ENCODE assay signal across 28 cellular contexts in genomic region chr4:101655005-101655404, GRCh38.
"Had no signal": no experiment of that assay in that cellular context is flagged by ENCODE, and none has a peak within 500 bp of the region (broad histone marks: within the 10 kb centered on the region; RNA-seq: fewer than 3 reads in every experiment).

No MANE protein-coding gene starts in this region.

- H3K9me3 Mint-ChIP-seq: stimulated activated effector memory CD8-positive, alpha-beta T cell treated with anti-CD3 and anti-CD28 coated beads, Interleukin-12 subunit alpha, Interleukin-12 subunit beta, amount 100 ng/mL, for 72 hours; stimulated activated memory B cell treated with anti-CD40 and anti-IgM and Interleukin-4, amounts not matched to agents 10 μg/mL and 1 μg/mL and 100 μg/mL, for 72 hours; stimulated activated naive B cell treated with anti-CD40 and anti-IgM and Interleukin-4, amounts not matched to agents 10 μg/mL and 1 μg/mL and 100 μg/mL, for 72 hours; stimulated activated naive CD8-positive, alpha-beta T cell treated with anti-CD3 and anti-CD28 coated beads, Interleukin-15, amount 100 ng/mL, for 72 hours; stimulated activated naive CD8-positive, alpha-beta T cell treated with anti-CD3 and anti-CD28 coated beads, Interleukin-15, Interleukin-2, amounts not matched to agents 100 ng/mL and 50 ng/mL, for 24 hours; type B pancreatic cell had no signal

- H3K4me1 Mint-ChIP-seq: stimulated activated effector memory CD8-positive, alpha-beta T cell treated with anti-CD3 and anti-CD28 coated beads, Interleukin-12 subunit alpha, Interleukin-12 subunit beta, amount 100 ng/mL, for 72 hours; stimulated activated memory B cell treated with anti-CD40 and anti-IgM and Interleukin-4, amounts not matched to agents 10 μg/mL and 1 μg/mL and 100 μg/mL, for 72 hours; stimulated activated naive CD8-positive, alpha-beta T cell treated with anti-CD3 and anti-CD28 coated beads, Interleukin-15, amount 100 ng/mL, for 72 hours had no signal

- H3K4me1 ChIP-seq: stomach, testis, thyroid gland, transverse colon, upper lobe of left lung, upper lobe of right lung, uterus had no signal

- H3K4me3 ChIP-seq: stomach, suprapubic skin, testis, thoracic aorta, thyroid gland, tibial artery, tibial nerve, transverse colon, upper lobe of left lung, upper lobe of right lung, uterus, vagina had no signal

- H3K27me3 Mint-ChIP-seq: stimulated activated memory B cell treated with anti-CD40 and anti-IgM and Interleukin-4, amounts not matched to agents 10 μg/mL and 1 μg/mL and 100 μg/mL, for 72 hours; stimulated activated naive B cell treated with anti-CD40 and anti-IgM and Interleukin-4, amounts not matched to agents 10 μg/mL and 1 μg/mL and 100 μg/mL, for 72 hours; stimulated activated naive CD8-positive, alpha-beta T cell treated with anti-CD3 and anti-CD28 coated beads, Interleukin-15, amount 100 ng/mL, for 72 hours; type B pancreatic cell had no signal

- H3K27ac ChIP-seq: stomach, suprapubic skin, testis, thoracic aorta, thyroid gland, tibial artery, tibial nerve, transverse colon, upper lobe of left lung, upper lobe of right lung, uterus, vagina had no signal

- H3K27me3 ChIP-seq: stomach, suprapubic skin, testis, thyroid gland, tibial artery, tibial nerve, transverse colon, upper lobe of left lung, upper lobe of right lung, uterus, vagina had no signal

- H3K27ac Mint-ChIP-seq: stimulated activated effector memory CD8-positive, alpha-beta T cell treated with anti-CD3 and anti-CD28 coated beads, Interleukin-12 subunit alpha, Interleukin-12 subunit beta, amount 100 ng/mL, for 72 hours; stimulated activated memory B cell treated with anti-CD40 and anti-IgM and Interleukin-4, amounts not matched to agents 10 μg/mL and 1 μg/mL and 100 μg/mL, for 72 hours; stimulated activated naive B cell treated with anti-CD40 and anti-IgM and Interleukin-4, amounts not matched to agents 10 μg/mL and 1 μg/mL and 100 μg/mL, for 72 hours; stimulated activated naive CD8-positive, alpha-beta T cell treated with anti-CD3 and anti-CD28 coated beads, Interleukin-15, amount 100 ng/mL, for 72 hours; stimulated activated naive CD8-positive, alpha-beta T cell treated with anti-CD3 and anti-CD28 coated beads, Interleukin-15, Interleukin-2, amounts not matched to agents 100 ng/mL and 50 ng/mL, for 24 hours; type B pancreatic cell had no signal

- ATAC-seq: stimulated activated effector memory CD8-positive, alpha-beta T cell treated with anti-CD3 and anti-CD28 coated beads, Interleukin-12 subunit alpha, Interleukin-12 subunit beta, amount 100 ng/mL, for 72 hours; stimulated activated memory B cell treated with anti-CD40 and anti-IgM and Interleukin-4, amounts not matched to agents 10 μg/mL and 1 μg/mL and 100 μg/mL, for 72 hours; stimulated activated naive B cell treated with anti-CD40 and anti-IgM and Interleukin-4, amounts not matched to agents 10 μg/mL and 1 μg/mL and 100 μg/mL, for 72 hours; stimulated activated naive CD8-positive, alpha-beta T cell treated with anti-CD3 and anti-CD28 coated beads, Interleukin-15, amount 100 ng/mL, for 72 hours; stimulated activated naive CD8-positive, alpha-beta T cell treated with anti-CD3 and anti-CD28 coated beads, Interleukin-15, Interleukin-2, amounts not matched to agents 100 U/mL and 50 U/mL, for 24 hours; upper lobe of right lung had no signal

- H3K36me3 Mint-ChIP-seq: stimulated activated effector memory CD8-positive, alpha-beta T cell treated with anti-CD3 and anti-CD28 coated beads, Interleukin-12 subunit alpha, Interleukin-12 subunit beta, amount 100 ng/mL, for 72 hours; stimulated activated memory B cell treated with anti-CD40 and anti-IgM and Interleukin-4, amounts not matched to agents 10 μg/mL and 1 μg/mL and 100 μg/mL, for 72 hours; stimulated activated naive B cell treated with anti-CD40 and anti-IgM and Interleukin-4, amounts not matched to agents 10 μg/mL and 1 μg/mL and 100 μg/mL, for 72 hours; type B pancreatic cell had no signal

- FAIRE-seq: urothelium cell line had no signal

- H3K4me3 Mint-ChIP-seq: stimulated activated effector memory CD8-positive, alpha-beta T cell treated with anti-CD3 and anti-CD28 coated beads, Interleukin-12 subunit alpha, Interleukin-12 subunit beta, amount 100 ng/mL, for 72 hours; stimulated activated memory B cell treated with anti-CD40 and anti-IgM and Interleukin-4, amounts not matched to agents 10 μg/mL and 1 μg/mL and 100 μg/mL, for 72 hours; stimulated activated naive B cell treated with anti-CD40 and anti-IgM and Interleukin-4, amounts not matched to agents 10 μg/mL and 1 μg/mL and 100 μg/mL, for 72 hours; stimulated activated naive CD8-positive, alpha-beta T cell treated with anti-CD3 and anti-CD28 coated beads, Interleukin-15, amount 100 ng/mL, for 72 hours; stimulated activated naive CD8-positive, alpha-beta T cell treated with anti-CD3 and anti-CD28 coated beads, Interleukin-15, Interleukin-2, amounts not matched to agents 100 ng/mL and 50 ng/mL, for 24 hours; type B pancreatic cell had no signal

- H3K36me3 ChIP-seq: stomach, suprapubic skin, thoracic aorta, thyroid gland, tibial artery, tibial nerve, transverse colon, upper lobe of left lung, upper lobe of right lung, uterus, vagina had no signal

- H3K9me3 ChIP-seq: stomach, suprapubic skin, testis, thoracic aorta, thyroid gland, tibial artery, tibial nerve, transverse colon, upper lobe of left lung, upper lobe of right lung, uterus, vagina had no signal

- DNase-seq: stimulated activated CD4-positive, alpha-beta T cell treated with anti-CD3 and anti-CD28 coated beads, Interleukin-2, amount 100 ng/mL, for 48 hours; stimulated activated CD4-positive, alpha-beta T cell treated with anti-CD3 and anti-CD28 coated beads, Interleukin-4, amount 100 ng/mL, for 1 hour; stimulated activated CD4-positive, alpha-beta T cell treated with anti-CD3 and anti-CD28 coated beads, Interleukin-4, amount 100 ng/mL, for 24 hours; stimulated activated CD4-positive, alpha-beta T cell treated with anti-CD3 and anti-CD28 coated beads, Interleukin-4, amount 100 ng/mL, for 4 hours; stimulated activated CD8-positive, alpha-beta memory T cell treated with anti-CD3 and anti-CD28 coated beads, Interleukin-4, amount 100 ng/mL, for 48 hours; stimulated activated naive B cell treated with anti-CD40 and anti-IgM and Interleukin-4, amounts not matched to agents 10 μg/mL and 1 μg/mL and 100 μg/mL, for 72 hours; stimulated activated naive CD4-positive, alpha-beta T cell; stimulated activated naive CD4-positive, alpha-beta T cell treated with Interleukin-2 at 50 U/mL for 16 hours; stimulated activated naive CD8-positive, alpha-beta T cell treated with anti-CD3 and anti-CD28 coated beads, Interleukin-15, amount 100 ng/mL, for 72 hours; stimulated activated naive CD8-positive, alpha-beta T cell treated with anti-CD3 and anti-CD28 coated beads, Interleukin-15, Interleukin-2, amounts not matched to agents 100 U/mL and 50 U/mL, for 24 hours; stomach; substantia nigra; testis; thyroid gland; tibial artery; transverse colon; upper lobe of left lung; upper lobe of right lung; uterus had no signal
